In genomic region chr16:87465306-87465705, GRCh38 we compare ENCODE assay signal across 8 cellular contexts. TPM values are rescaled to one million over a fixed set of nuclear protein-coding genes. Genes with fewer than 3 reads are reported as not detected.
DNase-seq lines count a peak whose midpoint lies in the region; ATAC-seq and TF ChIP-seq lines count a peak whose summit lies in the region.

No MANE protein-coding gene starts in this region.

- H3K27ac Mint-ChIP-seq in natural killer cell = peak overlapping the region; percentile 74 to 80

- no peaks in the 10 kb centered on the region for H3K9me3 Mint-ChIP-seq in natural killer cell

- peaks cover 25% of the 10 kb centered on the region in 2 donors for H3K4me1 Mint-ChIP-seq in natural killer cell

- ATAC-seq in activated CD4-positive, CD25-positive, alpha-beta regulatory T cell treated with anti-CD3 and anti-CD28 coated beads, Interleukin-2, amount 50 U/mL, for 24 hours = peak; percentile 58 to 59
- ATAC-seq in esophagus mucosa (peak; percentile 77), natural killer cell (peak in 2 of 3 donors; percentile 32 to 60), HG02884 (IDR thresholded peaks at IDR 0.05; ENCODE audit: unreplicated experiment) (no peak)

- no peak for DNase-seq in activated CD4-positive, CD25-positive, alpha-beta regulatory T cell treated with anti-CD3 and anti-CD28 coated beads, Interleukin-2, amount 50 U/mL, for 72 hours
- DNase-seq in SKM-1 treated with dmso at 0.1 percent for 144 hours (lab: John Stamatoyannopoulos, UW; ENCODE audit: unreplicated experiment) = peak; percentile 43
- no peak for DNase-seq in natural killer cell
- DNase-seq in DMS79 (lab: John Stamatoyannopoulos, UW) = no peak
- no peak for DNase-seq in GM19238 (ENCODE audit: insufficient read length, low spot score)

- no peaks in the 10 kb centered on the region for H3K36me3 Mint-ChIP-seq in natural killer cell

- peak overlapping the region; percentile 75 for H3K4me3 Mint-ChIP-seq in natural killer cell

- H3K27me3 Mint-ChIP-seq in natural killer cell (ENCODE audit: low read depth in 2 of 2) = no peaks in the 10 kb centered on the region

- intact Hi-C loops in natural killer cell (cut with micrococcal nuclease) = no loop called here

- no peak for TF ChIP-seq CTCF in natural killer cell (IDR thresholded peaks at IDR 0.05)

RNA-seq across cellular contexts. Expression of gene ZCCHC14, which starts 27.5 kb away (rescaled TPM):
- 11.4 TPM for total RNA-seq in esophagus mucosa
- 10 to 100 TPM; 12.2 to 20.9 (median 19.2) TPM for total RNA-seq in natural killer cell
